ENCODE assay signal across 1 cellular context in the genomic region with DNA sequence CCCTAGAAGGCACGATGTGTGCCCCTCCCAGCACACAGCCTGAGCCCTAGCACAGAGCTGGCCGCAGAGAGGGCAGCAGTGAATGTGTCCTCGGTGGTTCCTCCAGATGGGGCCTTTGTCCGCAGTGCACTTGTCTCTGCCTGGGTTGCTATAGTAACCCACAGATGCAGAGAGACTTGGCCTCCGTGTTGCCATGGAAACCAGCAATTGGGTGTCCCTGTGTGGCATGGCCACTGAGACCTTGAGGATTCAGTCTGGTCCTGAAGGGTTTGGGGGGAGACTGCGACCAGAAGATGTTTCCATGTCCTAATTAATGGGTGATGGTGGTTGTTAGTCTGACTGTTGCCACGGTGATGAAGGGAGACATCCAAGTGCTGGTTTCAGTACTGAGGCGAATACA.
TF ChIP-seq lines count a peak whose summit lies in the region.

No MANE protein-coding gene starts in this region.

TF ChIP-seq in K562, 482 proteins besides CTCF, POLR2A, EP300 and RAD21:
- TF ChIP-seq ZNF224 (CRISPR knock-in tag; IDR thresholded peaks at IDR 0.05): no peak
- TF ChIP-seq CBX1 (IDR thresholded peaks at IDR 0.05; ENCODE audit: low read depth): no peak
- TF ChIP-seq, protein P1, sequence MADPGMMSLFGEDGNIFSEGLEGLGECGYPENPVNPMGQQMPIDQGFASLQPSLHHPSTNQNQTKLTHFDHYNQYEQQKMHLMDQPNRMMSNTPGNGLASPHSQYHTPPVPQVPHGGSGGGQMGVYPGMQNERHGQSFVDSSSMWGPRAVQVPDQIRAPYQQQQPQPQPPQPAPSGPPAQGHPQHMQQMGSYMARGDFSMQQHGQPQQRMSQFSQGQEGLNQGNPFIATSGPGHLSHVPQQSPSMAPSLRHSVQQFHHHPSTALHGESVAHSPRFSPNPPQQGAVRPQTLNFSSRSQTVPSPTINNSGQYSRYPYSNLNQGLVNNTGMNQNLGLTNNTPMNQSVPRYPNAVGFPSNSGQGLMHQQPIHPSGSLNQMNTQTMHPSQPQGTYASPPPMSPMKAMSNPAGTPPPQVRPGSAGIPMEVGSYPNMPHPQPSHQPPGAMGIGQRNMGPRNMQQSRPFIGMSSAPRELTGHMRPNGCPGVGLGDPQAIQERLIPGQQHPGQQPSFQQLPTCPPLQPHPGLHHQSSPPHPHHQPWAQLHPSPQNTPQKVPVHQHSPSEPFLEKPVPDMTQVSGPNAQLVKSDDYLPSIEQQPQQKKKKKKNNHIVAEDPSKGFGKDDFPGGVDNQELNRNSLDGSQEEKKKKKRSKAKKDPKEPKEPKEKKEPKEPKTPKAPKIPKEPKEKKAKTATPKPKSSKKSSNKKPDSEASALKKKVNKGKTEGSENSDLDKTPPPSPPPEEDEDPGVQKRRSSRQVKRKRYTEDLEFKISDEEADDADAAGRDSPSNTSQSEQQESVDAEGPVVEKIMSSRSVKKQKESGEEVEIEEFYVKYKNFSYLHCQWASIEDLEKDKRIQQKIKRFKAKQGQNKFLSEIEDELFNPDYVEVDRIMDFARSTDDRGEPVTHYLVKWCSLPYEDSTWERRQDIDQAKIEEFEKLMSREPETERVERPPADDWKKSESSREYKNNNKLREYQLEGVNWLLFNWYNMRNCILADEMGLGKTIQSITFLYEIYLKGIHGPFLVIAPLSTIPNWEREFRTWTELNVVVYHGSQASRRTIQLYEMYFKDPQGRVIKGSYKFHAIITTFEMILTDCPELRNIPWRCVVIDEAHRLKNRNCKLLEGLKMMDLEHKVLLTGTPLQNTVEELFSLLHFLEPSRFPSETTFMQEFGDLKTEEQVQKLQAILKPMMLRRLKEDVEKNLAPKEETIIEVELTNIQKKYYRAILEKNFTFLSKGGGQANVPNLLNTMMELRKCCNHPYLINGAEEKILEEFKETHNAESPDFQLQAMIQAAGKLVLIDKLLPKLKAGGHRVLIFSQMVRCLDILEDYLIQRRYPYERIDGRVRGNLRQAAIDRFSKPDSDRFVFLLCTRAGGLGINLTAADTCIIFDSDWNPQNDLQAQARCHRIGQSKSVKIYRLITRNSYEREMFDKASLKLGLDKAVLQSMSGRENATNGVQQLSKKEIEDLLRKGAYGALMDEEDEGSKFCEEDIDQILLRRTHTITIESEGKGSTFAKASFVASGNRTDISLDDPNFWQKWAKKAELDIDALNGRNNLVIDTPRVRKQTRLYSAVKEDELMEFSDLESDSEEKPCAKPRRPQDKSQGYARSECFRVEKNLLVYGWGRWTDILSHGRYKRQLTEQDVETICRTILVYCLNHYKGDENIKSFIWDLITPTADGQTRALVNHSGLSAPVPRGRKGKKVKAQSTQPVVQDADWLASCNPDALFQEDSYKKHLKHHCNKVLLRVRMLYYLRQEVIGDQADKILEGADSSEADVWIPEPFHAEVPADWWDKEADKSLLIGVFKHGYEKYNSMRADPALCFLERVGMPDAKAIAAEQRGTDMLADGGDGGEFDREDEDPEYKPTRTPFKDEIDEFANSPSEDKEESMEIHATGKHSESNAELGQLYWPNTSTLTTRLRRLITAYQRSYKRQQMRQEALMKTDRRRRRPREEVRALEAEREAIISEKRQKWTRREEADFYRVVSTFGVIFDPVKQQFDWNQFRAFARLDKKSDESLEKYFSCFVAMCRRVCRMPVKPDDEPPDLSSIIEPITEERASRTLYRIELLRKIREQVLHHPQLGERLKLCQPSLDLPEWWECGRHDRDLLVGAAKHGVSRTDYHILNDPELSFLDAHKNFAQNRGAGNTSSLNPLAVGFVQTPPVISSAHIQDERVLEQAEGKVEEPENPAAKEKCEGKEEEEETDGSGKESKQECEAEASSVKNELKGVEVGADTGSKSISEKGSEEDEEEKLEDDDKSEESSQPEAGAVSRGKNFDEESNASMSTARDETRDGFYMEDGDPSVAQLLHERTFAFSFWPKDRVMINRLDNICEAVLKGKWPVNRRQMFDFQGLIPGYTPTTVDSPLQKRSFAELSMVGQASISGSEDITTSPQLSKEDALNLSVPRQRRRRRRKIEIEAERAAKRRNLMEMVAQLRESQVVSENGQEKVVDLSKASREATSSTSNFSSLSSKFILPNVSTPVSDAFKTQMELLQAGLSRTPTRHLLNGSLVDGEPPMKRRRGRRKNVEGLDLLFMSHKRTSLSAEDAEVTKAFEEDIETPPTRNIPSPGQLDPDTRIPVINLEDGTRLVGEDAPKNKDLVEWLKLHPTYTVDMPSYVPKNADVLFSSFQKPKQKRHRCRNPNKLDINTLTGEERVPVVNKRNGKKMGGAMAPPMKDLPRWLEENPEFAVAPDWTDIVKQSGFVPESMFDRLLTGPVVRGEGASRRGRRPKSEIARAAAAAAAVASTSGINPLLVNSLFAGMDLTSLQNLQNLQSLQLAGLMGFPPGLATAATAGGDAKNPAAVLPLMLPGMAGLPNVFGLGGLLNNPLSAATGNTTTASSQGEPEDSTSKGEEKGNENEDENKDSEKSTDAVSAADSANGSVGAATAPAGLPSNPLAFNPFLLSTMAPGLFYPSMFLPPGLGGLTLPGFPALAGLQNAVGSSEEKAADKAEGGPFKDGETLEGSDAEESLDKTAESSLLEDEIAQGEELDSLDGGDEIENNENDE (IDR thresholded peaks at IDR 0.05; ENCODE audit: low read depth, low read length): no peak
- peak; percentile 92 for TF ChIP-seq RFX1 (IDR thresholded peaks at IDR 0.05)
- TF ChIP-seq ZFPM2 (CRISPR knock-in tag; IDR thresholded peaks at IDR 0.05): no peak
- TF ChIP-seq RB1 (IDR thresholded peaks at IDR 0.05; ENCODE audit: low read depth): no peak
